Comparison of ENCODE assay signal across 17 cellular contexts in the genomic region with DNA sequence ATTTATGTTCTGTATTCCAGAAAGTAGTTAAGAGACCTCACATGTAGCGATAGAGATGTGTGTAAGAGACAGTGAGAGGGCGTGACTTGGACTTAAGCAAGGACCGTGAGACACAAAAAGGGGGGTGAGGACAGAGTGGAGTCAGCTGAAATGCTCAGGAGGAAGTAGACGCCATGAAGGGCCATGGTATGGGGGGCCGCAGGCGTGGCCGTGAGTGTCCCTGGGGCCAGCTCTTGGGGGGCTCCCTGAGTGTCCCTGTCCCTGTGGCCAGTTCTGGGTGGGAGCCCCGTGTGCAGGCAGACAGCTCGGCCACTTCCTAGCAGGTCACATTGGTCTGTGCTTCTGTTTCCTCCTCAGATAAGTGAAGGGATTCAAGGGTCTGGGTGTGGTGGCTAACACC. TPM values are rescaled to one million over a fixed set of nuclear protein-coding genes. Genes with fewer than 3 reads are reported as not detected.
DNase-seq lines count a peak whose midpoint lies in the region; ATAC-seq and TF ChIP-seq lines count a peak whose summit lies in the region.
"Had no signal": no experiment of that assay in that cellular context is flagged by ENCODE, and none has a peak within 500 bp of the region (broad histone marks: within the 10 kb centered on the region; RNA-seq: fewer than 3 reads in every experiment).

No MANE protein-coding gene starts in this region.

- no peaks in the 10 kb centered on the region for H3K9me3 Mint-ChIP-seq in stimulated activated naive B cell treated with anti-CD40 and anti-IgM and Interleukin-4, amounts not matched to agents 10 μg/mL and 1 μg/mL and 100 μg/mL, for 72 hours
- peaks cover 4% of the 10 kb centered on the region; the same call in 1 of the 2 replicates for H3K9me3 Mint-ChIP-seq in HFFc6
- H3K9me3 Mint-ChIP-seq: activated naive CD4-positive, alpha-beta T cell treated with anti-CD3 and anti-CD28 coated beads, Interleukin-2, amount 50 U/mL, for 24 hours; endodermal cell; natural killer cell treated with Interleukin-12 subunit alpha and Interleukin-12 subunit beta and Interleukin-15 and Interleukin-18, amount 100 ng/mL, for 72 hours had no signal

- peak overlapping the region; percentile 1 for H3K27ac Mint-ChIP-seq in stimulated activated naive B cell treated with anti-CD40 and anti-IgM and Interleukin-4, amounts not matched to agents 10 μg/mL and 1 μg/mL and 100 μg/mL, for 72 hours
- no peak overlapping the region for H3K27ac Mint-ChIP-seq in HFFc6
- H3K27ac Mint-ChIP-seq: activated naive CD4-positive, alpha-beta T cell treated with anti-CD3 and anti-CD28 coated beads, Interleukin-2, amount 50 U/mL, for 24 hours; natural killer cell treated with Interleukin-12 subunit alpha and Interleukin-12 subunit beta and Interleukin-15 and Interleukin-18, amount 100 ng/mL, for 72 hours had no signal

- no peak for TF ChIP-seq CTCF in left lung (IDR thresholded peaks at IDR 0.05)
- no peak for TF ChIP-seq CTCF in HFFc6 (IDR thresholded peaks at IDR 0.05)

- H3K27me3 ChIP-seq in left lung, result no peaks in the 10 kb centered on the region

- H3K27me3 Mint-ChIP-seq in stimulated activated naive B cell treated with anti-CD40 and anti-IgM and Interleukin-4, amounts not matched to agents 10 μg/mL and 1 μg/mL and 100 μg/mL, for 72 hours, result no peaks in the 10 kb centered on the region
- H3K27me3 Mint-ChIP-seq in HFFc6 (ENCODE audit: insufficient read depth), result peaks cover 1% of the 10 kb centered on the region
- H3K27me3 Mint-ChIP-seq: activated naive CD4-positive, alpha-beta T cell treated with anti-CD3 and anti-CD28 coated beads, Interleukin-2, amount 50 U/mL, for 24 hours; natural killer cell treated with Interleukin-12 subunit alpha and Interleukin-12 subunit beta and Interleukin-15 and Interleukin-18, amount 100 ng/mL, for 72 hours had no signal

- H3K27ac ChIP-seq in angular gyrus (ENCODE audit: low read depth, low read length) (peak overlapping the region; percentile 22), left lung (peak overlapping the region; percentile 48 to 78)

- peak; percentile 60 for ATAC-seq in left lung
- no peak for ATAC-seq in stimulated activated naive B cell treated with anti-CD40 and anti-IgM and Interleukin-4, amounts not matched to agents 10 μg/mL and 1 μg/mL and 100 μg/mL, for 72 hours (replicated peaks)
- no peak for ATAC-seq in HG03520 (IDR thresholded peaks at IDR 0.05; ENCODE audit: unreplicated experiment)
- ATAC-seq: natural killer cell treated with Interleukin-12 subunit alpha and Interleukin-12 subunit beta and Interleukin-15 and Interleukin-18, amount 100 ng/mL, for 72 hours had no signal

- no peaks in the 10 kb centered on the region for H3K4me1 Mint-ChIP-seq in stimulated activated naive B cell treated with anti-CD40 and anti-IgM and Interleukin-4, amounts not matched to agents 10 μg/mL and 1 μg/mL and 100 μg/mL, for 72 hours
- H3K4me1 Mint-ChIP-seq in HFFc6 (ENCODE audit: low read depth), result peaks cover 12% of the 10 kb centered on the region
- H3K4me1 Mint-ChIP-seq: activated naive CD4-positive, alpha-beta T cell treated with anti-CD3 and anti-CD28 coated beads, Interleukin-2, amount 50 U/mL, for 24 hours; endodermal cell had no signal

- DNase-seq in NOMO-1 treated with DMSO at 0.1 percent for 48 hours (lab: John Stamatoyannopoulos, UW; ENCODE audit: unreplicated experiment), result peak; percentile 85
- peak; percentile 49 to 66 for DNase-seq in left lung
- no peak for DNase-seq in stimulated activated naive B cell treated with anti-CD40 and anti-IgM and Interleukin-4, amounts not matched to agents 10 μg/mL and 1 μg/mL and 100 μg/mL, for 72 hours
- no peak for DNase-seq in DMS 273 (lab: John Stamatoyannopoulos, UW; ENCODE audit: unreplicated experiment)
- no peak for DNase-seq in HFFc6
- DNase-seq: activated CD4-positive, alpha-beta T cell treated with anti-CD3 and anti-CD28 coated beads, Interleukin-2, amount 50 U/mL, for 1 hour; activated T-cell treated with anti-CD3 and anti-CD28 coated beads, Interleukin-2, amount 50 U/mL, for 1 hour; endodermal cell; GDM1; GOT3; NCI-H146; retina; stimulated activated CD4-positive, alpha-beta T cell treated with anti-CD3 and anti-CD28 coated beads, Interleukin-2, amount 100 ng/mL, for 24 hours had no signal

- H3K4me3 ChIP-seq in left lung, result no peak overlapping the region

- peaks cover 0 to 91% of the 10 kb centered on the region in 2 donors for H3K36me3 ChIP-seq in left lung

- H3K36me3 Mint-ChIP-seq in stimulated activated naive B cell treated with anti-CD40 and anti-IgM and Interleukin-4, amounts not matched to agents 10 μg/mL and 1 μg/mL and 100 μg/mL, for 72 hours, result peaks cover 65 to 71% of the 10 kb centered on the region in 2 donors
- H3K36me3 Mint-ChIP-seq in HFFc6 (ENCODE audit: low read depth), result peaks cover 35% of the 10 kb centered on the region

- no peak overlapping the region for H3K4me3 Mint-ChIP-seq in stimulated activated naive B cell treated with anti-CD40 and anti-IgM and Interleukin-4, amounts not matched to agents 10 μg/mL and 1 μg/mL and 100 μg/mL, for 72 hours
- H3K4me3 Mint-ChIP-seq in HFFc6, result no peak overlapping the region
- H3K4me3 Mint-ChIP-seq: activated naive CD4-positive, alpha-beta T cell treated with anti-CD3 and anti-CD28 coated beads, Interleukin-2, amount 50 U/mL, for 24 hours; endodermal cell; natural killer cell treated with Interleukin-12 subunit alpha and Interleukin-12 subunit beta and Interleukin-15 and Interleukin-18, amount 100 ng/mL, for 72 hours had no signal

- no peaks in the 10 kb centered on the region for H3K9me3 ChIP-seq in left lung

- intact Hi-C loops in left lung (cut with DNase I), result no loop called here

- H3K4me1 ChIP-seq in left lung, result peaks cover 0 to 28% of the 10 kb centered on the region in 2 donors

RNA-seq across cellular contexts. Expression of a gene that starts 23.0 kb away (rescaled TPM):
- 1 to 10 TPM; 1.1 to 1.4 TPM for total RNA-seq in left lung
- under 1 TPM; 0.09 to 0.35 (median 0.12) TPM for total RNA-seq in HFFc6 (2021; fragmentation: NEBNext Ultra II Directional; extraction: Animal tissue kit (Norgen Biotek cat#: 25700))

Comparison
In these comparisons a context has a peak if more than half of its experiments do, and no peak if none do; other contexts are left out.
1. DNase-seq: peak in NOMO-1 treated with DMSO at 0.1 percent for 48 hours (single experiment) and left lung (2 of 2); none in stimulated activated naive B cell treated with anti-CD40 and anti-IgM and Interleukin-4, amounts not matched to agents 10 μg/mL and 1 μg/mL and 100 μg/mL, for 72 hours (single experiment), DMS 273 (single experiment) and HFFc6 (single experiment).